ENCODE assay signal across 1 cellular context in the genomic region with DNA sequence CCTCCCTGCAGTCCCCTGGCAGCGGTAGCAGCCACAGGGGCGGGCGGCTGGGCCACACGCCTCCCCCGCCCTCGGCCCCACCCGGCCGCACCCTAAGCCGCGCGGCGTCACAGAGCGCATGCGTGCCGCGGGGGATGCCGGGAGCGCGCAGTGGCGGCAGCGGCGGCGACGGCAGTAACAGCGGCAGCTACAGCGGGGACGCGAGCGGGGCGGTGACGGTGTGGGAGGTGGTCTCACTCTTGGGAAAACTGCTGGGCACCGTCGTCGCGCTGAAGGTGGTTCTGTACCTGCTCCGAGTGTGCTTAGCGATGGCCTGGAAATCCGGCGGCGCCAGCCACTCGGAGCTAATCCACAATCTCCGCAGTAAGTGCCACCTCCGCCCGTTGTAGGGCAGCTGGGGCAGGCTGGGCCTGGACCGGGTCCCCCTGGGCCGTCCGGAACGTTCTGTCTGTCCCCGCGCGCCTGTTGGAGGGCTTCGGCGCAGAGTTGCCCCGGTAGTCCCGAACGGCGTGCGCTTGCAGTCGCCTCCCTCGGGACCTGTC.
TF ChIP-seq lines count a peak whose summit lies in the region.

PCMT1 (plus strand) TSS at position 148 of the 542 bp plus-strand sequence; CDS start at position 309, 161 bp downstream.

TF ChIP-seq in HepG2, 621 proteins besides CTCF, POLR2A, EP300 and RAD21 (continued from another document and continues in another):
- TF ChIP-seq, protein P1, sequence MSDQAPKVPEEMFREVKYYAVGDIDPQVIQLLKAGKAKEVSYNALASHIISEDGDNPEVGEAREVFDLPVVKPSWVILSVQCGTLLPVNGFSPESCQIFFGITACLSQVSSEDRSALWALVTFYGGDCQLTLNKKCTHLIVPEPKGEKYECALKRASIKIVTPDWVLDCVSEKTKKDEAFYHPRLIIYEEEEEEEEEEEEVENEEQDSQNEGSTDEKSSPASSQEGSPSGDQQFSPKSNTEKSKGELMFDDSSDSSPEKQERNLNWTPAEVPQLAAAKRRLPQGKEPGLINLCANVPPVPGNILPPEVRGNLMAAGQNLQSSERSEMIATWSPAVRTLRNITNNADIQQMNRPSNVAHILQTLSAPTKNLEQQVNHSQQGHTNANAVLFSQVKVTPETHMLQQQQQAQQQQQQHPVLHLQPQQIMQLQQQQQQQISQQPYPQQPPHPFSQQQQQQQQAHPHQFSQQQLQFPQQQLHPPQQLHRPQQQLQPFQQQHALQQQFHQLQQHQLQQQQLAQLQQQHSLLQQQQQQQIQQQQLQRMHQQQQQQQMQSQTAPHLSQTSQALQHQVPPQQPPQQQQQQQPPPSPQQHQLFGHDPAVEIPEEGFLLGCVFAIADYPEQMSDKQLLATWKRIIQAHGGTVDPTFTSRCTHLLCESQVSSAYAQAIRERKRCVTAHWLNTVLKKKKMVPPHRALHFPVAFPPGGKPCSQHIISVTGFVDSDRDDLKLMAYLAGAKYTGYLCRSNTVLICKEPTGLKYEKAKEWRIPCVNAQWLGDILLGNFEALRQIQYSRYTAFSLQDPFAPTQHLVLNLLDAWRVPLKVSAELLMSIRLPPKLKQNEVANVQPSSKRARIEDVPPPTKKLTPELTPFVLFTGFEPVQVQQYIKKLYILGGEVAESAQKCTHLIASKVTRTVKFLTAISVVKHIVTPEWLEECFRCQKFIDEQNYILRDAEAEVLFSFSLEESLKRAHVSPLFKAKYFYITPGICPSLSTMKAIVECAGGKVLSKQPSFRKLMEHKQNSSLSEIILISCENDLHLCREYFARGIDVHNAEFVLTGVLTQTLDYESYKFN (CRISPR knock-in tag; conservative IDR thresholded peaks at IDR 0.05): no peak; the same call in 1 of the 2 replicates
- TF ChIP-seq IKZF4 (CRISPR knock-in tag; IDR thresholded peaks at IDR 0.05; ENCODE audit: borderline replicate concordance, low read depth, not compliant biosample characterization): peak; percentile 78
- TF ChIP-seq ZNF776 (CRISPR knock-in tag; IDR thresholded peaks at IDR 0.05): no peak; the same call in 1 of the 2 replicates
- TF ChIP-seq ZNF605 (CRISPR knock-in tag; IDR thresholded peaks at IDR 0.05): no peak; the same call in none of the 2 replicates
- 0 out of 2 replicates have a peak, but pooled peaks have one; percentile 25 for TF ChIP-seq ZNF263 (CRISPR knock-in tag; IDR thresholded peaks at IDR 0.05)
- TF ChIP-seq BCL6 (CRISPR knock-in tag; IDR thresholded peaks at IDR 0.05): no peak
- no peak for TF ChIP-seq ZNF496 (CRISPR knock-in tag; IDR thresholded peaks at IDR 0.05; ENCODE audit: insufficient replicate concordance)
- peak; percentile 48; the same call in 1 of the 2 replicates for TF ChIP-seq RXRA (CRISPR knock-in tag; IDR thresholded peaks at IDR 0.05)
- TF ChIP-seq SRSF4 (IDR thresholded peaks at IDR 0.05; ENCODE audit: low read depth, low read length, poor library complexity, severe bottlenecking): no peak
- TF ChIP-seq, protein P2, sequence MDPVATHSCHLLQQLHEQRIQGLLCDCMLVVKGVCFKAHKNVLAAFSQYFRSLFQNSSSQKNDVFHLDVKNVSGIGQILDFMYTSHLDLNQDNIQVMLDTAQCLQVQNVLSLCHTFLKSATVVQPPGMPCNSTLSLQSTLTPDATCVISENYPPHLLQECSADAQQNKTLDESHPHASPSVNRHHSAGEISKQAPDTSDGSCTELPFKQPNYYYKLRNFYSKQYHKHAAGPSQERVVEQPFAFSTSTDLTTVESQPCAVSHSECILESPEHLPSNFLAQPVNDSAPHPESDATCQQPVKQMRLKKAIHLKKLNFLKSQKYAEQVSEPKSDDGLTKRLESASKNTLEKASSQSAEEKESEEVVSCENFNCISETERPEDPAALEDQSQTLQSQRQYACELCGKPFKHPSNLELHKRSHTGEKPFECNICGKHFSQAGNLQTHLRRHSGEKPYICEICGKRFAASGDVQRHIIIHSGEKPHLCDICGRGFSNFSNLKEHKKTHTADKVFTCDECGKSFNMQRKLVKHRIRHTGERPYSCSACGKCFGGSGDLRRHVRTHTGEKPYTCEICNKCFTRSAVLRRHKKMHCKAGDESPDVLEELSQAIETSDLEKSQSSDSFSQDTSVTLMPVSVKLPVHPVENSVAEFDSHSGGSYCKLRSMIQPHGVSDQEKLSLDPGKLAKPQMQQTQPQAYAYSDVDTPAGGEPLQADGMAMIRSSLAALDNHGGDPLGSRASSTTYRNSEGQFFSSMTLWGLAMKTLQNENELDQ (CRISPR knock-in tag; IDR thresholded peaks at IDR 0.05; ENCODE audit: borderline replicate concordance): no peak
- TF ChIP-seq, protein P3, sequence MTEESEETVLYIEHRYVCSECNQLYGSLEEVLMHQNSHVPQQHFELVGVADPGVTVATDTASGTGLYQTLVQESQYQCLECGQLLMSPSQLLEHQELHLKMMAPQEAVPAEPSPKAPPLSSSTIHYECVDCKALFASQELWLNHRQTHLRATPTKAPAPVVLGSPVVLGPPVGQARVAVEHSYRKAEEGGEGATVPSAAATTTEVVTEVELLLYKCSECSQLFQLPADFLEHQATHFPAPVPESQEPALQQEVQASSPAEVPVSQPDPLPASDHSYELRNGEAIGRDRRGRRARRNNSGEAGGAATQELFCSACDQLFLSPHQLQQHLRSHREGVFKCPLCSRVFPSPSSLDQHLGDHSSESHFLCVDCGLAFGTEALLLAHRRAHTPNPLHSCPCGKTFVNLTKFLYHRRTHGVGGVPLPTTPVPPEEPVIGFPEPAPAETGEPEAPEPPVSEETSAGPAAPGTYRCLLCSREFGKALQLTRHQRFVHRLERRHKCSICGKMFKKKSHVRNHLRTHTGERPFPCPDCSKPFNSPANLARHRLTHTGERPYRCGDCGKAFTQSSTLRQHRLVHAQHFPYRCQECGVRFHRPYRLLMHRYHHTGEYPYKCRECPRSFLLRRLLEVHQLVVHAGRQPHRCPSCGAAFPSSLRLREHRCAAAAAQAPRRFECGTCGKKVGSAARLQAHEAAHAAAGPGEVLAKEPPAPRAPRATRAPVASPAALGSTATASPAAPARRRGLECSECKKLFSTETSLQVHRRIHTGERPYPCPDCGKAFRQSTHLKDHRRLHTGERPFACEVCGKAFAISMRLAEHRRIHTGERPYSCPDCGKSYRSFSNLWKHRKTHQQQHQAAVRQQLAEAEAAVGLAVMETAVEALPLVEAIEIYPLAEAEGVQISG (CRISPR knock-in tag; IDR thresholded peaks at IDR 0.05): peak; percentile 82
- TF ChIP-seq ZNF274 (CRISPR knock-in tag; IDR thresholded peaks at IDR 0.05): no peak; the same call in 1 of the 2 replicates
- no peak for TF ChIP-seq HNF4A (CRISPR knock-in tag; IDR thresholded peaks at IDR 0.05)
- TF ChIP-seq CERS6 (CRISPR knock-in tag; IDR thresholded peaks at IDR 0.05): no peak; the same call in 1 of the 2 replicates
- no peak for TF ChIP-seq ZNF646 (CRISPR knock-in tag; IDR thresholded peaks at IDR 0.05)
- TF ChIP-seq, protein P4, sequence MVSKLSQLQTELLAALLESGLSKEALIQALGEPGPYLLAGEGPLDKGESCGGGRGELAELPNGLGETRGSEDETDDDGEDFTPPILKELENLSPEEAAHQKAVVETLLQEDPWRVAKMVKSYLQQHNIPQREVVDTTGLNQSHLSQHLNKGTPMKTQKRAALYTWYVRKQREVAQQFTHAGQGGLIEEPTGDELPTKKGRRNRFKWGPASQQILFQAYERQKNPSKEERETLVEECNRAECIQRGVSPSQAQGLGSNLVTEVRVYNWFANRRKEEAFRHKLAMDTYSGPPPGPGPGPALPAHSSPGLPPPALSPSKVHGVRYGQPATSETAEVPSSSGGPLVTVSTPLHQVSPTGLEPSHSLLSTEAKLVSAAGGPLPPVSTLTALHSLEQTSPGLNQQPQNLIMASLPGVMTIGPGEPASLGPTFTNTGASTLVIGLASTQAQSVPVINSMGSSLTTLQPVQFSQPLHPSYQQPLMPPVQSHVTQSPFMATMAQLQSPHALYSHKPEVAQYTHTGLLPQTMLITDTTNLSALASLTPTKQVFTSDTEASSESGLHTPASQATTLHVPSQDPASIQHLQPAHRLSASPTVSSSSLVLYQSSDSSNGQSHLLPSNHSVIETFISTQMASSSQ (IDR thresholded peaks at IDR 0.05; ENCODE audit: low read depth): no peak
- TF ChIP-seq, protein P4 (CRISPR knock-in tag; IDR thresholded peaks at IDR 0.05; ENCODE audit: borderline replicate concordance): no peak
- 0 out of 2 replicates have a peak, but pooled peaks have one; percentile 26 for TF ChIP-seq ZFP36L1 (CRISPR knock-in tag; IDR thresholded peaks at IDR 0.05)
- no peak for TF ChIP-seq RBAK (CRISPR knock-in tag; IDR thresholded peaks at IDR 0.05)
- TF ChIP-seq POLR2AphosphoS5 (IDR thresholded peaks at IDR 0.05; ENCODE audit: low read depth, low read length): peak; percentile 81
- 0 out of 2 replicates have a peak, but pooled peaks have one; percentile 64 for TF ChIP-seq TP53 (CRISPR knock-in tag; conservative IDR thresholded peaks at IDR 0.05)
- TF ChIP-seq ZNF235 (CRISPR knock-in tag; IDR thresholded peaks at IDR 0.05; ENCODE audit: borderline replicate concordance): peak; percentile 87; the same call in 1 of the 2 replicates
- TF ChIP-seq TERF1 (CRISPR knock-in tag; IDR thresholded peaks at IDR 0.05): no peak
- TF ChIP-seq GPBP1L1 (CRISPR knock-in tag; IDR thresholded peaks at IDR 0.05): no peak
- no peak for TF ChIP-seq ZNF180 (CRISPR knock-in tag; IDR thresholded peaks at IDR 0.05; ENCODE audit: borderline replicate concordance, low read depth)
